ENCODE assay signal across 19 cellular contexts in genomic region chr12:107025691-107026090, GRCh38. TPM values are rescaled to one million over a fixed set of nuclear protein-coding genes. Genes with fewer than 3 reads are reported as not detected.
DNase-seq lines count a peak whose midpoint lies in the region; ATAC-seq, FAIRE-seq and TF ChIP-seq lines count a peak whose summit lies in the region.
"Had no signal": no experiment of that assay in that cellular context is flagged by ENCODE, and none has a peak within 500 bp of the region (broad histone marks: within the 10 kb centered on the region; RNA-seq: fewer than 3 reads in every experiment).

No MANE protein-coding gene starts in this region.

- FAIRE-seq in frontal cortex (lab: Jason Lieb, UNC) = no peak
- FAIRE-seq: H54, HTR-8/SVneo had no signal

- TF ChIP-seq CTCF in breast epithelium (IDR thresholded peaks at IDR 0.05) = no peak
- no peak for TF ChIP-seq CTCF in MCF 10A (IDR thresholded peaks at IDR 0.05; ENCODE audit: unreplicated experiment)
- no peak for TF ChIP-seq CTCF in mammary epithelial cell (conservative IDR thresholded peaks at IDR 0.05 in 1 of 2, IDR thresholded peaks at IDR 0.05 in 1 of 2; ENCODE audit: extremely low read depth in 1 of 2, insufficient read depth in 1 of 2, low read depth in 1 of 2, low read length in 2 of 2)

- no peak overlapping the region for H3K27ac Mint-ChIP-seq in MCF 10A (ENCODE audit: low read depth, unreplicated experiment)
- H3K27ac Mint-ChIP-seq: activated CD4-positive, alpha-beta T cell treated with anti-CD3 and anti-CD28 coated beads, Interleukin-2, amount 10 ng/mL, durations not matched to agents 7 days and 5 days; activated naive CD4-positive, alpha-beta T cell treated with anti-CD3 and anti-CD28 coated beads, Interleukin-2, amount 50 U/mL, for 24 hours; neural progenitor cell had no signal

- H3K9me3 Mint-ChIP-seq in MCF 10A (ENCODE audit: unreplicated experiment) = no peaks in the 10 kb centered on the region
- H3K9me3 Mint-ChIP-seq: activated CD4-positive, alpha-beta T cell treated with anti-CD3 and anti-CD28 coated beads, Interleukin-2, amount 10 ng/mL, durations not matched to agents 7 days and 5 days; activated naive CD4-positive, alpha-beta T cell treated with anti-CD3 and anti-CD28 coated beads, Interleukin-2, amount 50 U/mL, for 24 hours; neural progenitor cell; type B pancreatic cell had no signal

- no peak for ATAC-seq in GM21619 (IDR thresholded peaks at IDR 0.05; ENCODE audit: unreplicated experiment)

- POLR2A ChIA-PET in MCF 10A (lab: Yijun Ruan, JAX) = no interaction called here

- DNase-seq in breast epithelium (ENCODE audit: low spot score in 2 of 2) = peak in 1 of 2 donors; percentile 25
- DNase-seq in MCF 10A (ENCODE audit: unreplicated experiment) = no peak
- DNase-seq in mammary epithelial cell = no peak
- peak; percentile 13 for DNase-seq in kidney tubule cell (ENCODE audit: low spot score)
- DNase-seq in frontal cortex (ENCODE audit: low spot score in 2 of 2) = no peak
- DNase-seq in NCI-H1092 (lab: John Stamatoyannopoulos, UW) = no peak
- no peak for DNase-seq in T-helper 9 cell
- DNase-seq: activated CD4-positive, alpha-beta T cell treated with anti-CD3 and anti-CD28 coated beads, Interleukin-2, amount 10 ng/mL, durations not matched to agents 7 days and 5 days; aorta; KBM-7; SK-N-SH; stimulated activated CD8-positive, alpha-beta memory T cell treated with anti-CD3 and anti-CD28 coated beads, Interleukin-4, amount 100 ng/mL, for 48 hours had no signal

- WGBS in mammary epithelial cell (ENCODE audit: low coverage, missing lambda C conversion rate) = 0% methylated on average over 1 of the region's 1 CpG

- intact Hi-C loops in breast epithelium (cut with DNase I; ENCODE audit: low total_unique reads) (no loop called here), MCF 10A (cut with micrococcal nuclease) (no loop called here), mammary epithelial cell (cut with micrococcal nuclease) (no loop called here)

- peaks cover 7% of the 10 kb centered on the region for H3K4me1 Mint-ChIP-seq in MCF 10A (ENCODE audit: insufficient read depth, unreplicated experiment)
- H3K4me1 Mint-ChIP-seq: activated CD4-positive, alpha-beta T cell treated with anti-CD3 and anti-CD28 coated beads, Interleukin-2, amount 10 ng/mL, durations not matched to agents 7 days and 5 days had no signal

- dilution Hi-C loops in mammary epithelial cell (cut with HindIII; ENCODE audit: low sequenced_read_pairs) = no loop called here

- H2AFZ ChIP-seq in mammary epithelial cell (ENCODE audit: low read depth, low read length) = no peak overlapping the region
- H2AFZ ChIP-seq: hepatocyte, neural progenitor cell had no signal

- no peak for TF ChIP-seq POLR2A in breast epithelium (IDR thresholded peaks at IDR 0.05)

- no peak overlapping the region for H3K4me3 Mint-ChIP-seq in MCF 10A (ENCODE audit: unreplicated experiment)
- H3K4me3 Mint-ChIP-seq: activated CD4-positive, alpha-beta T cell treated with anti-CD3 and anti-CD28 coated beads, Interleukin-2, amount 10 ng/mL, durations not matched to agents 7 days and 5 days; activated naive CD4-positive, alpha-beta T cell treated with anti-CD3 and anti-CD28 coated beads, Interleukin-2, amount 50 U/mL, for 24 hours; neural progenitor cell; type B pancreatic cell had no signal

- H3K36me3 Mint-ChIP-seq in MCF 10A (ENCODE audit: insufficient read depth, unreplicated experiment) = peaks cover 6% of the 10 kb centered on the region
- H3K36me3 Mint-ChIP-seq: type B pancreatic cell had no signal

- in situ Hi-C loops in mammary epithelial cell (cut with MboI; ENCODE audit: low sequenced_read_pairs in 2 of 2) = no loop called here

- BruUV-seq in MCF 10A (replicated peaks; lab: Mats Ljungman, UMichigan) = no TSS peak
- no TSS peak for BruUV-seq in mammary epithelial cell (replicated peaks; lab: Mats Ljungman, UMichigan)

- H3K27ac ChIP-seq in breast epithelium (peak overlapping the region; percentile 16 to 90), mammary epithelial cell (ENCODE audit: insufficient read depth, low read depth, low read length) (no peak overlapping the region)
- H3K27ac ChIP-seq: neural progenitor cell had no signal

- H3K9ac ChIP-seq in mammary epithelial cell (ENCODE audit: insufficient read depth, low read length) = no peak overlapping the region
- H3K9ac ChIP-seq: neural progenitor cell, SK-N-SH had no signal

- peak overlapping the region; percentile 10 for H3K4me2 ChIP-seq in mammary epithelial cell (ENCODE audit: insufficient read depth, low read depth, low read length)
- H3K4me2 ChIP-seq: hepatocyte, neural progenitor cell, SK-N-SH had no signal

- CTCF ChIA-PET in MCF 10A (lab: Yijun Ruan, JAX) (no interaction called here), mammary epithelial cell (lab: Charles Lee; ENCODE audit: low non-redundant PET) (no interaction called here)

- H3K4me3 ChIP-seq in breast epithelium (no peak overlapping the region), mammary epithelial cell (replicated peaks in 1 of 3; ENCODE audit: insufficient read depth in 1 of 3, low read depth in 2 of 3, low read length in 3 of 3) (no peak overlapping the region)
- H3K4me3 ChIP-seq: hepatocyte, neural progenitor cell had no signal

- no peaks in the 10 kb centered on the region for H3K27me3 Mint-ChIP-seq in MCF 10A (ENCODE audit: insufficient read depth, unreplicated experiment)
- H3K27me3 Mint-ChIP-seq: activated CD4-positive, alpha-beta T cell treated with anti-CD3 and anti-CD28 coated beads, Interleukin-2, amount 10 ng/mL, durations not matched to agents 7 days and 5 days; activated naive CD4-positive, alpha-beta T cell treated with anti-CD3 and anti-CD28 coated beads, Interleukin-2, amount 50 U/mL, for 24 hours; type B pancreatic cell had no signal

- H3K9me3 ChIP-seq in breast epithelium = no peaks in the 10 kb centered on the region
- no peaks in the 10 kb centered on the region for H3K9me3 ChIP-seq in mammary epithelial cell (replicated peaks; ENCODE audit: insufficient read depth, low read length)
- H3K9me3 ChIP-seq: SK-N-SH had no signal

- no peaks in the 10 kb centered on the region for H4K20me1 ChIP-seq in mammary epithelial cell (ENCODE audit: insufficient read depth, low read length)

- H3K79me2 ChIP-seq in mammary epithelial cell (ENCODE audit: insufficient read depth, low read length) = peaks cover 8% of the 10 kb centered on the region

- no peaks in the 10 kb centered on the region for H3K36me3 ChIP-seq in breast epithelium
- H3K36me3 ChIP-seq in mammary epithelial cell (ENCODE audit: insufficient read depth, low read length) = no peaks in the 10 kb centered on the region
- H3K36me3 ChIP-seq: neural progenitor cell had no signal

- H3K4me1 ChIP-seq in breast epithelium (no peaks in the 10 kb centered on the region), mammary epithelial cell (ENCODE audit: insufficient read depth, low read length) (peaks cover 14% of the 10 kb centered on the region)

- no peaks in the 10 kb centered on the region for H3K27me3 ChIP-seq in breast epithelium
- H3K27me3 ChIP-seq in mammary epithelial cell (ENCODE audit: insufficient read depth, low read length) = no peaks in the 10 kb centered on the region
- H3K27me3 ChIP-seq: hepatocyte, neural progenitor cell had no signal

RNA-seq across cellular contexts. Expression of gene MTERF2, which starts 38.7 kb away (rescaled TPM):
- total RNA-seq in breast epithelium (10 to 100 TPM; 13.6 to 32.8 (median 18.0) TPM), MCF 10A (2022) (7.6 and 9.3 TPM in 2 replicates), mammary epithelial cell (1 to 10 TPM; 7.0 to 8.0 TPM), frontal cortex (18.3 TPM)
- polyA plus RNA-seq in mammary epithelial cell = 3.2 TPM
- not detected for polyA minus RNA-seq in mammary epithelial cell
